11 cellular contexts compared by ENCODE assay signal in the genomic region with DNA sequence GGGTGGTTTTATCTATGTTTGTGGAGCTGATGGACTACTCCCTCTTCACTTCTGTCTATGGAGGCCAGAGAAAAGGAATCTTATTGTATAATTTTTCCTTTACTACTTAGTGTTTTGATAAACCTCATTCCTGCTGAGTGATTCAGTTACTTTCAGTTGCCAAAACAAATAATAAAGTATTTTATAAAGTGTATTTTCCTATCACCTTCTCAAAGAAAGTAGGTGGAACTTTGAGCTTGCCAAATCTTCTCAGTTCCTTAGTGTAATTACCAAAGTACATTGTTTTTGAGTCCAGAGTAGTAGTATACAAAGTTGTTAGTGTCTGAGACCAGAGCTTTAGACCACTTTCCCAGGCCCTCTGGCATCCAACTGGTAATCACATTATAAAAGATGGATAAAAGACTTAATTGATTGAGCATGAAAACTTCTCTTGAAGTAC.
DNase-seq lines count a peak whose midpoint lies in the region; ATAC-seq, FAIRE-seq and TF ChIP-seq lines count a peak whose summit lies in the region.
"Had no signal": no experiment of that assay in that cellular context is flagged by ENCODE, and none has a peak within 500 bp of the region (broad histone marks: within the 10 kb centered on the region; RNA-seq: fewer than 3 reads in every experiment).

No MANE protein-coding gene starts in this region.

- DNase-seq in H54 (ENCODE audit: insufficient read length, low spot score), result peak; percentile 13
- peak; percentile 20 for DNase-seq in fibroblast of mammary gland (ENCODE audit: low read depth)
- peak; percentile 12 for DNase-seq in skeletal muscle cell (ENCODE audit: low read depth)
- DNase-seq in NCI-H146 (lab: John Stamatoyannopoulos, UW), result no peak
- DNase-seq: adrenal gland; CD8-positive, alpha-beta memory T cell; endodermal cell had no signal

- ATAC-seq in SK-N-SH treated with all-trans-retinoic acid at 6 μM for 48 hours (peak; percentile 64), HG02870 (IDR thresholded peaks at IDR 0.05; ENCODE audit: unreplicated experiment) (no peak), GM21381 (IDR thresholded peaks at IDR 0.05; ENCODE audit: unreplicated experiment) (no peak), GM21576 (IDR thresholded peaks at IDR 0.05; ENCODE audit: unreplicated experiment) (no peak)

- no peak for TF ChIP-seq POLR2A in H54 (IDR thresholded peaks at IDR 0.05; ENCODE audit: low read depth, low read length)

- no peak for TF ChIP-seq CTCF in fibroblast of mammary gland (conservative IDR thresholded peaks at IDR 0.05; ENCODE audit: control insufficient read depth, insufficient read depth, low read depth, low read length)

- no peak overlapping the region for H3K4me3 ChIP-seq in fibroblast of mammary gland (ENCODE audit: control insufficient read depth, low read depth, low read length)
- H3K4me3 ChIP-seq in skeletal muscle cell (ENCODE audit: low read depth, low read length), result no peak overlapping the region
- H3K4me3 ChIP-seq: adrenal gland had no signal

- peak; percentile 95 for FAIRE-seq in H54 (lab: Jason Lieb, UNC)

TF ChIP-seq in SK-N-SH treated with all-trans-retinoic acid at 6 μM for 48 hours, 23 proteins besides CTCF, POLR2A, EP300 and RAD21:
- TF ChIP-seq ZFP30 (CRISPR knock-in tag; IDR thresholded peaks at IDR 0.05) (no peak), ZC3H10 (CRISPR knock-in tag; IDR thresholded peaks at IDR 0.05) (no peak), PPARA (CRISPR knock-in tag; IDR thresholded peaks at IDR 0.05; ENCODE audit: borderline replicate concordance) (no peak), ISL1 (CRISPR knock-in tag; IDR thresholded peaks at IDR 0.05) (peak; percentile 59)
- TF ChIP-seq, protein P1, sequence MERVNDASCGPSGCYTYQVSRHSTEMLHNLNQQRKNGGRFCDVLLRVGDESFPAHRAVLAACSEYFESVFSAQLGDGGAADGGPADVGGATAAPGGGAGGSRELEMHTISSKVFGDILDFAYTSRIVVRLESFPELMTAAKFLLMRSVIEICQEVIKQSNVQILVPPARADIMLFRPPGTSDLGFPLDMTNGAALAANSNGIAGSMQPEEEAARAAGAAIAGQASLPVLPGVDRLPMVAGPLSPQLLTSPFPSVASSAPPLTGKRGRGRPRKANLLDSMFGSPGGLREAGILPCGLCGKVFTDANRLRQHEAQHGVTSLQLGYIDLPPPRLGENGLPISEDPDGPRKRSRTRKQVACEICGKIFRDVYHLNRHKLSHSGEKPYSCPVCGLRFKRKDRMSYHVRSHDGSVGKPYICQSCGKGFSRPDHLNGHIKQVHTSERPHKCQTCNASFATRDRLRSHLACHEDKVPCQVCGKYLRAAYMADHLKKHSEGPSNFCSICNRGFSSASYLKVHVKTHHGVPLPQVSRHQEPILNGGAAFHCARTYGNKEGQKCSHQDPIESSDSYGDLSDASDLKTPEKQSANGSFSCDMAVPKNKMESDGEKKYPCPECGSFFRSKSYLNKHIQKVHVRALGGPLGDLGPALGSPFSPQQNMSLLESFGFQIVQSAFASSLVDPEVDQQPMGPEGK (CRISPR knock-in tag; IDR thresholded peaks at IDR 0.05; ENCODE audit: borderline replicate concordance), result no peak
